ENCODE assay signal across 28 cellular contexts in the genomic region with DNA sequence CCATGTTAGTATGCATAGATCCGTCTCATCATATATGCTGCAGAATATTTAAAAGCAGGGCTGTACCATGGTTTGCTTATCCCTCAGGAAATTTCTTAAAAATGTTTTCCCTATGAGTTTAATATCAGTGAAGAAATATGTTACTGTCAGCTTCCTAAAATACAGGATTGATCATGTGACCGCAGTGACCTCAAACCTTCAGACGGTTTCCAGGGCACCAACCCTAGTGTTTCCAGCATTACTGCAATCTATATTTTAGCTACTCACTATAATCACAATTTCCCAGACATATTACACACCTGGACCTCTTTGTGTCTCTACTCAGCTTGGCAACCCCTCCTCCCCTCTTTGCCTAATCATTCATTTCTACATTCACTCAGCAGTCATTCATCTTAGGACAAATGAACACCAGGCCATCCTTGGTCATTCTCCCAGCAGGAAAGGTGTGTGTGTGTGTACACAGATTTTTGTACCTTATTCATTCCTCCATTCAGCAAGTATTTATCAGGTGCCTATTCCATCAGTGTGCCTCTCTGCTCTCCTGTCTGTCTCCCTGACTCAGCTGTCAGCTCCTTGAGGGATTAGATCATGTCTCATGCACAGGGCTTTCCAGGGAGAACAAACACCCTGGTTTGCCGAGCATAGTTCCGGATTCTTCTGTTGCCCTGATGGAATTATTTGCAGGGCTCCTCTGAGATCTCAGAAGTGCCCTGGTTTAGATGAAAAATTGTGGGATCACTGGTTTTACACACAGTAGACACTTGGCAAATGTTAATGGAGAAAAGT. TPM values are rescaled to one million over a fixed set of nuclear protein-coding genes. Genes with fewer than 3 reads are reported as not detected.
A peak's percentile ranks its signal among the peaks of the same experiment; 100 is the strongest.
DNase-seq lines count a peak whose midpoint lies in the region; FAIRE-seq and TF ChIP-seq lines count a peak whose summit lies in the region.
"Had no signal": no experiment of that assay in that cellular context is flagged by ENCODE, and none has a peak within 500 bp of the region (broad histone marks: within the 10 kb centered on the region; RNA-seq: fewer than 3 reads in every experiment).

No MANE protein-coding gene starts in this region.

- no peaks in the 10 kb centered on the region for H3K79me2 ChIP-seq in OCI-LY7 (ENCODE audit: insufficient read depth, low read depth, low read length)
- H3K79me2 ChIP-seq: parathyroid adenoma had no signal

- peaks cover 12% of the 10 kb centered on the region for H3K4me1 ChIP-seq in iPS-15b (ENCODE audit: control insufficient read depth, insufficient read depth, low read length)
- peaks cover 16% of the 10 kb centered on the region for H3K4me1 ChIP-seq in OCI-LY7 (ENCODE audit: insufficient read depth, low read length, poor library complexity, severe bottlenecking)
- H3K4me1 ChIP-seq: ascending aorta, gastroesophageal sphincter, parathyroid adenoma, Peyer's patch had no signal

- in situ Hi-C loops in ACHN (cut with HindIII; ENCODE audit: low pct_ligation_motif_present, low pct_unique_long_range_greater_than_20kb, low sequenced_read_pairs), result no loop called here

- CTCF ChIA-PET in OCI-LY7 (lab: Charles Lee; ENCODE audit: unreplicated experiment), result no interaction called here

- no peak overlapping the region for H3K4me2 ChIP-seq in OCI-LY7 (ENCODE audit: low read length)
- H3K4me2 ChIP-seq: SK-N-SH had no signal

- no peaks in the 10 kb centered on the region for H4K20me1 ChIP-seq in OCI-LY7 (ENCODE audit: insufficient read depth, low read length)

- peak overlapping the region; percentile 39 for H3K9ac ChIP-seq in iPS-15b (ENCODE audit: low read depth, low read length)
- H3K9ac ChIP-seq: parathyroid adenoma, SK-N-SH had no signal

- POLR2A ChIA-PET in OCI-LY7 (lab: Charles Lee), result interaction anchor here (0.6 kb wide), 1 partner anchor 45 kb away, joined by 3 read pairs; no protein-coding TSS in a partner anchor

- DNase-seq in ACHN (peak; percentile 41), HT1080 (ENCODE audit: low read depth) (peak; percentile 26), RCC 7860 (ENCODE audit: low spot score) (peak; percentile 86), OCI-LY7 (ENCODE audit: low spot score) (no peak), EL (no peak), GOT3 (lab: John Stamatoyannopoulos, UW) (no peak), NCI-H748 (lab: John Stamatoyannopoulos, UW; ENCODE audit: unreplicated experiment) (no peak)
- DNase-seq: activated CD4-positive, alpha-beta memory T cell treated with anti-CD3 and anti-CD28 coated beads for 36 hours; activated naive CD4-positive, alpha-beta T cell treated with anti-CD3 and anti-CD28 coated beads, Interleukin-2, amount 10 ng/mL, durations not matched to agents 7 days and 5 days; CD4-positive, CD25-positive, alpha-beta regulatory T cell; DMS 273 treated with DMSO at 0.1 percent for 48 hours; effector CD8-positive, alpha-beta T cell; left cardiac atrium; mesendoderm; MM.1S; naive thymus-derived CD4-positive, alpha-beta T cell; NCI-H774; Peyer's patch; right lobe of liver; SK-N-SH had no signal

- H3K27me3 ChIP-seq in iPS-15b (ENCODE audit: control insufficient read depth, insufficient read depth, low read length), result no peaks in the 10 kb centered on the region
- H3K27me3 ChIP-seq: ascending aorta, esophagus muscularis mucosa, Peyer's patch, right lobe of liver, vagina had no signal

- no peak overlapping the region for H2AFZ ChIP-seq in OCI-LY7 (ENCODE audit: low read length)
- H2AFZ ChIP-seq: parathyroid adenoma had no signal

- FAIRE-seq in RCC 7860 (lab: Jason Lieb, UNC), result peak; percentile 87
- FAIRE-seq: GM12878 had no signal

- no peak for TF ChIP-seq CTCF in OCI-LY7 (conservative IDR thresholded peaks at IDR 0.05; ENCODE audit: low read length)

- H3K9me2 ChIP-seq in OCI-LY7 (ENCODE audit: insufficient read depth, low read length), result no peaks in the 10 kb centered on the region
- H3K9me2 ChIP-seq: SK-N-SH had no signal

- H3K36me3 ChIP-seq in iPS-15b (ENCODE audit: control insufficient read depth, insufficient read depth, low read length) (no peaks in the 10 kb centered on the region), OCI-LY7 (ENCODE audit: insufficient read depth, low read length) (no peaks in the 10 kb centered on the region)
- H3K36me3 ChIP-seq: ascending aorta, esophagus muscularis mucosa, gastroesophageal sphincter, Peyer's patch, right lobe of liver, vagina had no signal

- no peak overlapping the region for H3K27ac ChIP-seq in OCI-LY7 (ENCODE audit: low read depth, low read length, poor library complexity, severe bottlenecking)
- H3K27ac ChIP-seq: ascending aorta, esophagus muscularis mucosa, gastroesophageal sphincter, parathyroid adenoma, Peyer's patch, right lobe of liver, vagina had no signal

- intact Hi-C loops in OCI-LY7 (cut with micrococcal nuclease; ENCODE audit: unreplicated experiment), result loop anchor here (5.0 kb wide), 1 partner anchor 61 kb away; no protein-coding TSS in a partner anchor

- no peak overlapping the region for H3K4me3 ChIP-seq in iPS-15b (ENCODE audit: low read depth, low read length)
- H3K4me3 ChIP-seq in OCI-LY7 (ENCODE audit: low read depth, low read length, poor library complexity, severe bottlenecking), result no peak overlapping the region
- H3K4me3 ChIP-seq: ascending aorta, esophagus muscularis mucosa, gastroesophageal sphincter, GM12878, Peyer's patch, right lobe of liver, vagina had no signal

- H3K9me3 ChIP-seq in iPS-15b (ENCODE audit: control insufficient read depth, insufficient read depth, low read length), result no peaks in the 10 kb centered on the region
- H3K9me3 ChIP-seq in OCI-LY7 (ENCODE audit: low read length), result peaks cover 9% of the 10 kb centered on the region; the same call in 1 of the 2 replicates
- H3K9me3 ChIP-seq: right lobe of liver, SK-N-SH, vagina had no signal

- BruUV-seq in OCI-LY7 (replicated peaks; lab: Mats Ljungman, UMichigan), result no TSS peak

RNA-seq across cellular contexts. Expression of a gene that starts 7.8 kb away (rescaled TPM):
- 292 and 299 TPM in 2 replicates for total RNA-seq in HT1080 (2014; rRNA removed; shearing (Covaris generic))
- 188 and 193 TPM in 2 replicates for polyA plus RNA-seq in HT1080 (2015; cell fraction: cytosol; rRNA removed)
- 108 and 113 TPM in 2 replicates for polyA plus RNA-seq in HT1080 (2015; cell fraction: nucleus; rRNA removed)
- 103 and 106 TPM in 2 replicates for total RNA-seq in OCI-LY7 (2014; rRNA removed; shearing (Covaris generic))
- total RNA-seq in OCI-LY7 (2022), result 98.4 and 105 TPM in 2 replicates

RNA-seq across cellular contexts. Expression of a gene that starts 50.0 kb away (rescaled TPM):
- 34.8 and 46.9 TPM in 2 replicates for total RNA-seq in HT1080 (2014; rRNA removed; shearing (Covaris generic))
- 46.6 and 48.5 TPM in 2 replicates for polyA plus RNA-seq in HT1080 (2015; cell fraction: cytosol; rRNA removed)
- polyA plus RNA-seq in HT1080 (2015; cell fraction: nucleus; rRNA removed), result 34.2 and 46.5 TPM in 2 replicates
- total RNA-seq in OCI-LY7 (2014; rRNA removed; shearing (Covaris generic)), result 25.0 and 28.1 TPM in 2 replicates
- 28.8 and 31.4 TPM in 2 replicates for total RNA-seq in OCI-LY7 (2022)

RNA-seq across cellular contexts. Expression of a gene that starts 57.6 kb away (rescaled TPM):
- total RNA-seq in HT1080 (2014; rRNA removed; shearing (Covaris generic)), result not detected in 2 replicates
- polyA plus RNA-seq in HT1080 (2015; cell fraction: cytosol; rRNA removed), result 0.07 and 0.09 TPM in 2 replicates
- polyA plus RNA-seq in HT1080 (2015; cell fraction: nucleus; rRNA removed), result 0.16 TPM in 1 of 2 replicates, not detected in the other
- total RNA-seq in OCI-LY7 (2014; rRNA removed; shearing (Covaris generic)), result not detected in 2 replicates
- total RNA-seq in OCI-LY7 (2022), result 0.08 TPM in 1 of 2 replicates, not detected in the other
- total RNA-seq: activated CD4-positive, alpha-beta memory T cell treated with anti-CD3 and anti-CD28 coated beads for 36 hours; CD4-positive, CD25-positive, alpha-beta regulatory T cell had no signal
- polyA plus RNA-seq: AG04450; naive thymus-derived CD4-positive, alpha-beta T cell had no signal

Comparison
In these comparisons a context has a peak if more than half of its experiments do, and no peak if none do; other contexts are left out.
1. DNase-seq: peak in ACHN (single experiment), HT1080 (single experiment) and RCC 7860 (single experiment); none in OCI-LY7 (single experiment), EL (single experiment), GOT3 (single experiment) and NCI-H748 (single experiment).